In genomic region chr2:70086278-70086837, GRCh38 we compare ENCODE assay signal across 8 cellular contexts. TPM values are rescaled to one million over a fixed set of nuclear protein-coding genes. Genes with fewer than 3 reads are reported as not detected.
DNase-seq lines count a peak whose midpoint lies in the region; ATAC-seq and TF ChIP-seq lines count a peak whose summit lies in the region.

No MANE protein-coding gene starts in this region.

- H3K4me1 ChIP-seq in right cardiac atrium (ENCODE audit: control insufficient read depth, insufficient read depth, low read length) (peaks cover 6% of the 10 kb centered on the region), uterus (peaks cover 0 to 6% of the 10 kb centered on the region in 2 donors)

- ATAC-seq in HG02571 (IDR thresholded peaks at IDR 0.05; ENCODE audit: unreplicated experiment) (peak; percentile 36), T-helper 17 cell (peak; percentile 61), right cardiac atrium (peak; percentile 65 to 72)

- H3K27me3 ChIP-seq in right cardiac atrium (ENCODE audit: control insufficient read depth, insufficient read depth) = no peaks in the 10 kb centered on the region
- no peaks in the 10 kb centered on the region for H3K27me3 ChIP-seq in uterus

- H3K27ac Mint-ChIP-seq in T-helper 17 cell = peak overlapping the region; percentile 100

- TF ChIP-seq POLR2A in uterus (IDR thresholded peaks at IDR 0.05) = no peak

- no peaks in the 10 kb centered on the region for H3K36me3 ChIP-seq in uterus

- peak overlapping the region; percentile 95 for H3K4me3 Mint-ChIP-seq in T-helper 17 cell

- H3K27ac ChIP-seq in angular gyrus (ENCODE audit: low read depth, low read length) = peak overlapping the region; percentile 100
- H3K27ac ChIP-seq in right cardiac atrium (ENCODE audit: low read length) = peak overlapping the region; percentile 99
- peak overlapping the region; percentile 99 to 100 for H3K27ac ChIP-seq in uterus

- WGBS in right cardiac atrium = under 1% methylated on average over 40 of the region's 40 CpGs

- no peaks in the 10 kb centered on the region for H3K9me3 ChIP-seq in T-helper 17 cell (ENCODE audit: control insufficient read depth, low read length, poor library complexity, severe bottlenecking)
- H3K9me3 ChIP-seq in right cardiac atrium (ENCODE audit: control insufficient read depth, low read length) = no peaks in the 10 kb centered on the region
- no peaks in the 10 kb centered on the region for H3K9me3 ChIP-seq in uterus

- intact Hi-C loops in right cardiac atrium (cut with DNase I) = loop anchor here in 3 of 4 donors (2.0 to 10.0 kb wide), 5 partner anchors 36 to 174 kb away; partner anchors contain the start of gene MXD1 (in 1 of the 3)
- intact Hi-C loops in uterus (cut with DNase I; ENCODE audit: low total_unique reads) = loop anchor here (2.0 kb wide), 1 partner anchor 56 kb away; no protein-coding TSS in a partner anchor

- H3K4me1 Mint-ChIP-seq in T-helper 17 cell = peaks cover 56% of the 10 kb centered on the region

- H3K36me3 Mint-ChIP-seq in T-helper 17 cell (ENCODE audit: low read depth) = peaks cover 7% of the 10 kb centered on the region

- H3K27me3 Mint-ChIP-seq in T-helper 17 cell = no peaks in the 10 kb centered on the region

- TF ChIP-seq CTCF in uterus (IDR thresholded peaks at IDR 0.05) = no peak

- peak; percentile 52 for DNase-seq in NCI-H1092 (lab: John Stamatoyannopoulos, UW)
- peak in 2 of 3 donors; percentile 53 to 62 for DNase-seq in T-helper 17 cell
- DNase-seq in right cardiac atrium = peak; percentile 82 to 93 (median 91)
- peak; percentile 79 for DNase-seq in pulmonary artery endothelial cell (ENCODE audit: low read depth, low spot score)
- DNase-seq in uterus = peak; percentile 71 to 81

- peak overlapping the region; percentile 93 for H3K4me3 ChIP-seq in GM08714 (ENCODE audit: low read length)
- peak overlapping the region; percentile 67 for H3K4me3 ChIP-seq in right cardiac atrium (ENCODE audit: low read length)
- peak overlapping the region; percentile 74 to 78 for H3K4me3 ChIP-seq in uterus

RNA-seq across cellular contexts. Expression of gene PCBP1, which starts 0.9 kb away (rescaled TPM):
- total RNA-seq in T-helper 17 cell (100 to 1,000 TPM; 334 to 345 TPM), right cardiac atrium (100 to 1,000 TPM; 233 to 259 (median 239) TPM), pulmonary artery endothelial cell (47.0 and 48.7 TPM in 2 replicates), uterus (100 to 1,000 TPM in 2 of 4 donors, 10 to 100 TPM in 2; 55.5 to 294 (median 101) TPM)
- 280 TPM for polyA plus RNA-seq in right cardiac atrium

Comparison
In these comparisons a context has a peak if more than half of its experiments do, and no peak if none do; other contexts are left out.
1. Peak in every context shown above with its lines: DNase-seq, ATAC-seq, H3K4me3 ChIP-seq and H3K27ac ChIP-seq.